8 cellular contexts compared by ENCODE assay signal in the genomic region with DNA sequence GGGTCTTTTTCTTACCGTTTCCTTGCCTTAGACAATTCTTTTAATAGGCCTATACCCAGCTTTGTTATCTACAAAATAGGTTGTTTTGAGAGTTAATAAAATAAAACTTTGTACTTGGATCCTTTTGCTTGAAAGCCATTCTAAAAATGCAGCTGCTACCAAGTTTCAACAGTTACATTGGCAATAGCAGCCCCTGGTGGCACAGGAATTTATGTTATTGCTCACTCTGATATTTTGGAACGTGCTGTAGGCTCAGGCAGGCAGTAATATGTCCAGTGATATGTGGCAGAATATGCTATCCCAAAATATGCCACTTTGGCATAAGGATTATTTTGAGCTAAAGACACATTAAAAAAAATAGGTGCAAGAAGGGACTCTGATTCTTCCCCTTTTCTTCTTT. TPM values are rescaled to one million over a fixed set of nuclear protein-coding genes. Genes with fewer than 3 reads are reported as not detected.
A peak's percentile ranks its signal among the peaks of the same experiment; 100 is the strongest.
DNase-seq lines count a peak whose midpoint lies in the region; ATAC-seq, FAIRE-seq and TF ChIP-seq lines count a peak whose summit lies in the region.

No MANE protein-coding gene starts in this region.

- no peak for TF ChIP-seq EP300 in A549 (IDR thresholded peaks at IDR 0.05)
- no peak for TF ChIP-seq EP300 in gastroesophageal sphincter (IDR thresholded peaks at IDR 0.05)

- TF ChIP-seq POLR2A in A549 (IDR thresholded peaks at IDR 0.05; ENCODE audit: low read length) (no peak), gastroesophageal sphincter (IDR thresholded peaks at IDR 0.05) (no peak)

- H3K36me3 ChIP-seq in DOHH2 (ENCODE audit: control insufficient read depth, low read length) (no peaks in the 10 kb centered on the region), OCI-LY1 (ENCODE audit: insufficient read depth, low read length) (no peaks in the 10 kb centered on the region), fibroblast of lung (ENCODE audit: control insufficient read depth, insufficient read depth, low read length) (no peaks in the 10 kb centered on the region), gastroesophageal sphincter (no peaks in the 10 kb centered on the region), psoas muscle (ENCODE audit: insufficient read depth in 1 of 2, low read depth in 1 of 2) (no peaks in the 10 kb centered on the region)

- no peaks in the 10 kb centered on the region for H4K20me1 ChIP-seq in DOHH2 (ENCODE audit: control insufficient read depth, insufficient read depth, low read depth, low read length)
- no peaks in the 10 kb centered on the region for H4K20me1 ChIP-seq in OCI-LY1 (ENCODE audit: insufficient read depth, low read length)
- no peaks in the 10 kb centered on the region for H4K20me1 ChIP-seq in fibroblast of lung (ENCODE audit: control insufficient read depth, extremely low read depth, insufficient read depth, low read length)

- no peak overlapping the region for H3K27ac ChIP-seq in A549
- H3K27ac ChIP-seq in DOHH2 (ENCODE audit: low read depth, low read length): no peak overlapping the region
- H3K27ac ChIP-seq in OCI-LY1 (ENCODE audit: low read depth, low read length, poor library complexity, severe bottlenecking): no peak overlapping the region
- no peak overlapping the region for H3K27ac ChIP-seq in fibroblast of lung (ENCODE audit: insufficient read depth, low read length)
- no peak overlapping the region for H3K27ac ChIP-seq in gastroesophageal sphincter
- H3K27ac ChIP-seq in psoas muscle: no peak overlapping the region

- WGBS in A549 (ENCODE audit: missing lambda C conversion rate): 18% methylated on average over 2 of the region's 2 CpGs
- WGBS in gastroesophageal sphincter (ENCODE audit: low coverage in 1 of 2), 2 donors: 34 to 61% methylated on average over 2 of the region's 2 CpGs
- WGBS in psoas muscle, 3 donors: 22 to 36% (median 34%) methylated on average over 2 of the region's 2 CpGs

- H3F3A ChIP-seq in DOHH2 (ENCODE audit: control insufficient read depth, insufficient read depth) (no peaks in the 10 kb centered on the region), OCI-LY1 (ENCODE audit: insufficient read depth, low read length) (no peaks in the 10 kb centered on the region)

- H3K4me2 ChIP-seq in A549 (no peak overlapping the region), DOHH2 (ENCODE audit: low read length) (no peak overlapping the region), OCI-LY1 (ENCODE audit: low read length) (no peak overlapping the region), fibroblast of lung (ENCODE audit: extremely low read depth, insufficient read depth, low read length) (no peak overlapping the region)

- H3K4me1 ChIP-seq in A549: no peaks in the 10 kb centered on the region
- H3K4me1 ChIP-seq in DOHH2 (ENCODE audit: control insufficient read depth, low read length): no peaks in the 10 kb centered on the region
- no peaks in the 10 kb centered on the region for H3K4me1 ChIP-seq in OCI-LY1 (ENCODE audit: insufficient read depth, low read length, severe bottlenecking)
- no peaks in the 10 kb centered on the region for H3K4me1 ChIP-seq in fibroblast of lung (ENCODE audit: control insufficient read depth, extremely low read depth, insufficient read depth, low read length)
- H3K4me1 ChIP-seq in gastroesophageal sphincter: no peaks in the 10 kb centered on the region
- H3K4me1 ChIP-seq in psoas muscle: no peaks in the 10 kb centered on the region

- no peak overlapping the region for H2AFZ ChIP-seq in OCI-LY1 (ENCODE audit: low read length)
- no peak overlapping the region for H2AFZ ChIP-seq in fibroblast of lung (ENCODE audit: low read length)

- TF ChIP-seq RAD21 in A549 (conservative IDR thresholded peaks at IDR 0.05 in 1 of 2, IDR thresholded peaks at IDR 0.05 in 1 of 2): peak; percentile 78 to 81

- DNase-seq in A549 (ENCODE audit: low read depth in 1 of 2, low spot score in 1 of 2) (peak in 1 of 2 experiments; percentile 46), fibroblast of lung (ENCODE audit: low read depth in 2 of 2) (peak in 1 of 2 donors; percentile 31), psoas muscle (no peak)
- DNase-seq in stimulated activated CD4-positive, alpha-beta T cell treated with anti-CD3 and anti-CD28 coated beads, Interleukin-1b, Interleukin-23, amount 100 ng/mL, for 48 hours: no peak

- H3K9me2 ChIP-seq in DOHH2 (replicated peaks; ENCODE audit: control insufficient read depth, low read length) (no peaks in the 10 kb centered on the region), OCI-LY1 (ENCODE audit: low read depth, low read length) (no peaks in the 10 kb centered on the region)

- no peaks in the 10 kb centered on the region for H3K79me2 ChIP-seq in DOHH2 (ENCODE audit: control insufficient read depth, low read length)
- H3K79me2 ChIP-seq in OCI-LY1 (ENCODE audit: insufficient read depth, low read length): no peaks in the 10 kb centered on the region
- no peaks in the 10 kb centered on the region for H3K79me2 ChIP-seq in fibroblast of lung (ENCODE audit: control insufficient read depth, insufficient read depth, low read length)

- peak; percentile 77 for TF ChIP-seq CTCF in A549 (IDR thresholded peaks at IDR 0.05)
- TF ChIP-seq CTCF in DOHH2 (IDR thresholded peaks at IDR 0.05; ENCODE audit: low read depth, low read length, poor library complexity, severe bottlenecking): peak; percentile 49
- peak; percentile 72 for TF ChIP-seq CTCF in OCI-LY1 (IDR thresholded peaks at IDR 0.05; ENCODE audit: low read length)
- TF ChIP-seq CTCF in fibroblast of lung (conservative IDR thresholded peaks at IDR 0.05 in 1 of 2, IDR thresholded peaks at IDR 0.05 in 1 of 2; ENCODE audit: low read depth in 1 of 2, low read length in 2 of 2): peak; percentile 37 to 52
- no peak for TF ChIP-seq CTCF in gastroesophageal sphincter (IDR thresholded peaks at IDR 0.05)
- no peak for TF ChIP-seq CTCF in psoas muscle (IDR thresholded peaks at IDR 0.05)

- peak; percentile 83 to 89 for ATAC-seq in A549
- no peak for ATAC-seq in HG03439 (IDR thresholded peaks at IDR 0.05; ENCODE audit: unreplicated experiment)
- ATAC-seq in gastroesophageal sphincter: no peak
- ATAC-seq in psoas muscle: no peak

- H3K4me3 ChIP-seq in A549: no peak overlapping the region
- no peak overlapping the region for H3K4me3 ChIP-seq in DOHH2 (ENCODE audit: low read length)
- no peak overlapping the region for H3K4me3 ChIP-seq in OCI-LY1 (ENCODE audit: low read depth, low read length, poor library complexity, severe bottlenecking)
- H3K4me3 ChIP-seq in fibroblast of lung (replicated peaks in 1 of 4; ENCODE audit: control extremely low read depth in 1 of 4, insufficient read depth in 1 of 4, low read depth in 3 of 4, low read length in 4 of 4): no peak overlapping the region
- no peak overlapping the region for H3K4me3 ChIP-seq in gastroesophageal sphincter
- no peak overlapping the region for H3K4me3 ChIP-seq in psoas muscle

- POLR2A ChIA-PET in A549 (lab: Yijun Ruan, JAX): no interaction called here

- FAIRE-seq in A549 (lab: Jason Lieb, UNC): no peak

- H3K9me3 ChIP-seq in A549: no peaks in the 10 kb centered on the region
- H3K9me3 ChIP-seq in DOHH2 (ENCODE audit: control insufficient read depth, insufficient read depth, low read length): no peaks in the 10 kb centered on the region
- no peaks in the 10 kb centered on the region for H3K9me3 ChIP-seq in OCI-LY1 (ENCODE audit: low read length)
- H3K9me3 ChIP-seq in fibroblast of lung (ENCODE audit: control insufficient read depth, insufficient read depth, low read depth, low read length): no peaks in the 10 kb centered on the region
- H3K9me3 ChIP-seq in gastroesophageal sphincter: no peaks in the 10 kb centered on the region
- no peaks in the 10 kb centered on the region for H3K9me3 ChIP-seq in psoas muscle

- intact Hi-C loops in psoas muscle (cut with DNase I): no loop called here

- H3K27me3 ChIP-seq in DOHH2 (ENCODE audit: control insufficient read depth, low read length): no peaks in the 10 kb centered on the region
- H3K27me3 ChIP-seq in OCI-LY1 (ENCODE audit: insufficient read depth, low read length): no peaks in the 10 kb centered on the region
- H3K27me3 ChIP-seq in fibroblast of lung (ENCODE audit: control insufficient read depth, insufficient read depth, low read length): no peaks in the 10 kb centered on the region
- no peaks in the 10 kb centered on the region for H3K27me3 ChIP-seq in gastroesophageal sphincter
- no peaks in the 10 kb centered on the region for H3K27me3 ChIP-seq in psoas muscle (ENCODE audit: insufficient read depth in 3 of 3, low read length in 2 of 3)

- no peak overlapping the region for H3K9ac ChIP-seq in OCI-LY1 (ENCODE audit: low read length)
- H3K9ac ChIP-seq in fibroblast of lung (ENCODE audit: insufficient read depth, low read length): no peak overlapping the region

- CTCF ChIA-PET in A549 (lab: Yijun Ruan, JAX): interaction anchor here (0.6 to 2.6 kb wide), 23 partner anchors 9 to 1191 kb away, joined by 3 to 13 read pairs (median 4); a partner anchor contains a TSS

RNA-seq across cellular contexts. Expression of a gene that starts 6.7 kb away (rescaled TPM):
- 53.9 and 54.1 TPM in 2 replicates for polyA plus RNA-seq in A549 (2011; rRNA removed)
- polyA plus RNA-seq in A549 (2012; cell fraction: cytosol; rRNA removed): 33.8 and 36.9 TPM in 2 replicates
- 24.3 and 27.1 TPM in 2 replicates for polyA plus RNA-seq in A549 (2012; cell fraction: nucleus; rRNA removed)
- polyA plus RNA-seq in A549 (2017; fragmentation: RNase III; extraction: RNeasy Plus Mini Kit Qiagen cat#74134 plus additional on column Dnase treatment): 57.3 to 63.5 TPM (median 62.0 TPM) in 3 replicates
- polyA minus RNA-seq in A549 (2011; rRNA and poly(A)+ RNA removed): 17.3 and 18.9 TPM in 2 replicates
- 36.0 and 38.6 TPM in 2 replicates for total RNA-seq in fibroblast of lung
- 49.3 and 52.7 TPM in 2 replicates for polyA plus RNA-seq in fibroblast of lung
- polyA plus RNA-seq in fibroblast of lung (2012): 58.8 and 74.9 TPM in 2 replicates
- polyA minus RNA-seq in fibroblast of lung (ENCODE audit: low replicate concordance): 15.0 and 20.8 TPM in 2 replicates
- total RNA-seq in gastroesophageal sphincter: 10 to 100 TPM; 32.3 to 50.4 (median 44.2) TPM
- 10 to 100 TPM; 33.6 to 49.1 (median 38.7) TPM for total RNA-seq in psoas muscle
- 10 to 100 TPM; 54.3 to 67.3 (median 56.3) TPM for polyA plus RNA-seq in psoas muscle

RNA-seq across cellular contexts. Expression of a gene that starts 10.4 kb away (rescaled TPM):
- 307 and 352 TPM in 2 replicates for polyA plus RNA-seq in A549 (2011; rRNA removed)
- 149 TPM in 2 replicates for polyA plus RNA-seq in A549 (2012; cell fraction: cytosol; rRNA removed)
- polyA plus RNA-seq in A549 (2012; cell fraction: nucleus; rRNA removed): 89.2 and 112 TPM in 2 replicates
- polyA plus RNA-seq in A549 (2017; fragmentation: RNase III; extraction: RNeasy Plus Mini Kit Qiagen cat#74134 plus additional on column Dnase treatment): 355 to 405 TPM (median 361 TPM) in 3 replicates
- polyA minus RNA-seq in A549 (2011; rRNA and poly(A)+ RNA removed): 102 and 120 TPM in 2 replicates
- total RNA-seq in fibroblast of lung: 168 and 187 TPM in 2 replicates
- 136 and 160 TPM in 2 replicates for polyA plus RNA-seq in fibroblast of lung
- polyA plus RNA-seq in fibroblast of lung (2012): 116 and 157 TPM in 2 replicates
- 45.9 and 46.9 TPM in 2 replicates for polyA minus RNA-seq in fibroblast of lung (ENCODE audit: low replicate concordance)
- 10 to 100 TPM; 82.7 to 97.1 (median 90.1) TPM for total RNA-seq in gastroesophageal sphincter
- 100 to 1,000 TPM; 124 to 154 (median 132) TPM for total RNA-seq in psoas muscle
- polyA plus RNA-seq in psoas muscle: 100 to 1,000 TPM in 2 of 3 donors, 10 to 100 TPM in 1; 88.7 to 191 (median 128) TPM

RNA-seq across cellular contexts. Expression of a gene that starts 45.0 kb away (rescaled TPM):
- polyA plus RNA-seq in A549 (2011; rRNA removed): 5.8 and 10.0 TPM in 2 replicates
- 1.2 and 1.3 TPM in 2 replicates for polyA plus RNA-seq in A549 (2012; cell fraction: cytosol; rRNA removed)
- 1.3 and 2.7 TPM in 2 replicates for polyA plus RNA-seq in A549 (2012; cell fraction: nucleus; rRNA removed)
- polyA plus RNA-seq in A549 (2017; fragmentation: RNase III; extraction: RNeasy Plus Mini Kit Qiagen cat#74134 plus additional on column Dnase treatment): 11.0 to 12.3 TPM (median 11.8 TPM) in 3 replicates
- polyA minus RNA-seq in A549 (2011; rRNA and poly(A)+ RNA removed): 1.3 and 1.9 TPM in 2 replicates
- total RNA-seq in fibroblast of lung: 2.6 and 3.1 TPM in 2 replicates
- polyA plus RNA-seq in fibroblast of lung: 0.84 and 1.1 TPM in 2 replicates
- 1.2 and 1.4 TPM in 2 replicates for polyA plus RNA-seq in fibroblast of lung (2012)
- not detected in 2 replicates for polyA minus RNA-seq in fibroblast of lung (ENCODE audit: low replicate concordance)
- total RNA-seq in gastroesophageal sphincter: 1 to 10 TPM in 3 of 4 donors, under 1 TPM in 1; 0.96 to 2.5 (median 1.9) TPM
- total RNA-seq in psoas muscle: 1 to 10 TPM; 1.2 to 3.3 (median 2.2) TPM
- polyA plus RNA-seq in psoas muscle: 1 to 10 TPM in 2 of 3 donors, under 1 TPM in 1; 0.72 to 2.3 (median 1.2) TPM

Comparison
In these comparisons a context has a peak if more than half of its experiments do, and no peak if none do; other contexts are left out.
1. ATAC-seq: peak in A549 (2 of 2); none in HG03439 (single experiment), gastroesophageal sphincter (single experiment) and psoas muscle (0 of 4).
2. CTCF ChIP-seq: peak in A549 (single experiment), DOHH2 (single experiment), OCI-LY1 (single experiment) and fibroblast of lung (2 of 2); none in gastroesophageal sphincter (0 of 4) and psoas muscle (single experiment).